ENCODE assay signal across 8 cellular contexts in the genomic region with DNA sequence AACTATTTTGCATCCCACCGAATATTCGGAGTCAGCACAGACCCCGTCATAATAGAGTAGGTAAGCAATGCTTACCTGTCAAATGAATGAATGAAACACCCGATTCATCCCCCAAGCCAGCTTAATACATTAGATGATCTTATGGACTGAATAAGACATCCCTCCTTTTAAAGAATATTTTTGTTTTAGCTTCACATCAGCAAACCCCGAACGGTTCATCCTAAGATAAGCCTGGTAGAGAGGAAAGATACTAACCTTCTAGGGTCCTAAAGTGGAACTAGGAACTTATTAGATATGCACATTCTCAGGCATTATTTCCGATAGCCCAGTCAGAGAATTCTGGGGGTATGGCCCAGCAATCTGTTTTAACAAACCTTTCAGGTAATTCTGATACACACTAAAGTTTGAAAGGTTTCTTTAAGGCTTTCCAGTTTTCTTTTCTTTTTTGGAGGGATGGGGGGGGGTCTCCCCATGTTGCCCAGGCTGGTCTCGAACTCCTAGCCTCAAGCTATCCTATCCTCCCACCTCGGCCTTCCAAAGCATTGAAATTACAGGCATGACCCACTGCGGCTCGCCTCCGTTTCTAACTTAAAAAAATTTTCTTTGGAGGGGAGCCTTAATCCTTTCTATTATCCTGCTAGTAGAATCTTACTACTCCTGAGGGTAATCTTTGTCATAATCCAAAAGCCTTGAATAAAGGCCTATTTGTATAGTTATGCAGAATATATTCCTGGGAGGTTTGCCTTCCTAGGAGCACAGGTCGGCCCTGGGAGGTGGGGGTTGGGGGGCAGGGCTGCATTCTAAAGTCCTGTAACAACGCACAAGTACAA. TPM values are rescaled to one million over a fixed set of nuclear protein-coding genes. Genes with fewer than 3 reads are reported as not detected.
DNase-seq lines count a peak whose midpoint lies in the region; TF ChIP-seq lines count a peak whose summit lies in the region.

No MANE protein-coding gene starts in this region.

- H3K36me3 ChIP-seq in mesendoderm (ENCODE audit: control insufficient read depth, insufficient read depth, low read length) (no peaks in the 10 kb centered on the region), urinary bladder (ENCODE audit: insufficient read depth) (no peaks in the 10 kb centered on the region)

- peaks cover 14% of the 10 kb centered on the region for H3K4me1 ChIP-seq in mesendoderm (ENCODE audit: control insufficient read depth, low read depth, low read length)
- H3K4me1 ChIP-seq in urinary bladder (ENCODE audit: insufficient read depth), result no peaks in the 10 kb centered on the region

- peak overlapping the region; percentile 88 for H3K56ac ChIP-seq in mesendoderm (ENCODE audit: low read length)

- no CpG with 5 or more reads among the region's 14 CpGs for WGBS in mesendoderm (ENCODE audit: extremely low coverage, insufficient coverage, low lambda C conversion rate)
- WGBS in urinary bladder, result 33% methylated on average over 14 of the region's 14 CpGs

- H3K4me1 Mint-ChIP-seq in activated naive CD4-positive, alpha-beta T cell treated with anti-CD3 and anti-CD28 coated beads, Interleukin-2, amount 50 U/mL, for 24 hours, result peaks cover 75% of the 10 kb centered on the region

- H3K79me2 ChIP-seq in mesendoderm (ENCODE audit: control insufficient read depth, insufficient read depth, low read length), result peaks cover 35% of the 10 kb centered on the region

- H3K27me3 ChIP-seq in mesendoderm (ENCODE audit: insufficient read depth, low read length, poor library complexity), result no peaks in the 10 kb centered on the region

- no peak overlapping the region for H2BK120ac ChIP-seq in mesendoderm (ENCODE audit: low read depth, low read length)

- DNase-seq in activated naive CD4-positive, alpha-beta T cell (lab: John Stamatoyannopoulos, UW), result no peak
- no peak for DNase-seq in cardiac fibroblast (ENCODE audit: low read depth in 2 of 2)
- no peak for DNase-seq in mesendoderm
- DNase-seq in activated gamma-delta T cell treated with Interleukin-2 at 50 U/mL for 16 hours, result no peak
- DNase-seq in posterior vena cava (ENCODE audit: low spot score), result no peak
- DNase-seq in dermis blood vessel endothelial cell, result no peak

- peak overlapping the region; percentile 54 for H3K18ac ChIP-seq in mesendoderm (ENCODE audit: low read length)

- peak overlapping the region; percentile 91 for H3K4ac ChIP-seq in mesendoderm (ENCODE audit: low read depth, low read length)

- H3K36me3 Mint-ChIP-seq in activated naive CD4-positive, alpha-beta T cell treated with anti-CD3 and anti-CD28 coated beads, Interleukin-2, amount 50 U/mL, for 24 hours, result peaks cover 29% of the 10 kb centered on the region

- H2BK5ac ChIP-seq in mesendoderm (ENCODE audit: low read length), result peak overlapping the region; percentile 10

- peak overlapping the region; percentile 93 for H4K5ac ChIP-seq in mesendoderm (ENCODE audit: low read length)

- no peaks in the 10 kb centered on the region for H3K9me3 Mint-ChIP-seq in activated naive CD4-positive, alpha-beta T cell treated with anti-CD3 and anti-CD28 coated beads, Interleukin-2, amount 50 U/mL, for 24 hours

- H3K4me3 ChIP-seq in cardiac fibroblast (replicated peaks in 1 of 2; ENCODE audit: low read depth in 2 of 2, low read length in 2 of 2), result peak overlapping the region; percentile 56 to 72
- peak overlapping the region; percentile 92 for H3K4me3 ChIP-seq in mesendoderm (ENCODE audit: low read length)
- peak overlapping the region; percentile 41 for H3K4me3 ChIP-seq in urinary bladder (ENCODE audit: low read depth, low read length)

- H3K23ac ChIP-seq in mesendoderm (ENCODE audit: low read length), result no peak overlapping the region

- H3K79me1 ChIP-seq in mesendoderm (ENCODE audit: low read length), result peaks cover 14% of the 10 kb centered on the region

- intact Hi-C loops in posterior vena cava (cut with DNase I), result no loop called here

- H3K27me3 Mint-ChIP-seq in activated naive CD4-positive, alpha-beta T cell treated with anti-CD3 and anti-CD28 coated beads, Interleukin-2, amount 50 U/mL, for 24 hours, result no peaks in the 10 kb centered on the region

- H3K4me3 Mint-ChIP-seq in activated naive CD4-positive, alpha-beta T cell treated with anti-CD3 and anti-CD28 coated beads, Interleukin-2, amount 50 U/mL, for 24 hours, result peak overlapping the region; percentile 98

- H3K27ac Mint-ChIP-seq in activated naive CD4-positive, alpha-beta T cell treated with anti-CD3 and anti-CD28 coated beads, Interleukin-2, amount 50 U/mL, for 24 hours, result peak overlapping the region; percentile 97

- H3K9ac ChIP-seq in mesendoderm (ENCODE audit: low read length), result peak overlapping the region; percentile 94

- peak overlapping the region; percentile 62 for H3K4me2 ChIP-seq in mesendoderm (ENCODE audit: low read length)

- no peak overlapping the region for H2BK15ac ChIP-seq in mesendoderm (replicated peaks; ENCODE audit: low read depth)

- TF ChIP-seq CTCF in cardiac fibroblast (IDR thresholded peaks at IDR 0.05; ENCODE audit: low read depth, low read length), result no peak

- no peak overlapping the region for H2AK5ac ChIP-seq in mesendoderm (ENCODE audit: low read length)

- H4K8ac ChIP-seq in mesendoderm (ENCODE audit: low read depth, low read length), result peak overlapping the region; percentile 90

- H3K27ac ChIP-seq in mesendoderm (ENCODE audit: low read depth, low read length) (peak overlapping the region; percentile 89), urinary bladder (ENCODE audit: low read depth) (peak overlapping the region; percentile 28)

RNA-seq across cellular contexts. Expression of gene ACTR3, which starts 1.0 kb away (rescaled TPM):
- 215 TPM for polyA plus RNA-seq in mesendoderm (2013, experiment 1 of 2)
- 213 TPM for polyA plus RNA-seq in mesendoderm (2013, experiment 2 of 2)
- total RNA-seq in urinary bladder (151 TPM), posterior vena cava (100 to 1,000 TPM; 322 to 408 TPM), dermis blood vessel endothelial cell (248 and 408 TPM in 2 replicates)
- polyA plus RNA-seq in urinary bladder, result 130 TPM

Comparison
In these comparisons a context has a peak if more than half of its experiments do, and no peak if none do; other contexts are left out.
1. H3K4me3 ChIP-seq: peak in every context shown above with its lines; median percentile 92 in mesendoderm; 64 in cardiac fibroblast; 41 in urinary bladder.